8 cellular contexts compared by ENCODE assay signal in the genomic region with DNA sequence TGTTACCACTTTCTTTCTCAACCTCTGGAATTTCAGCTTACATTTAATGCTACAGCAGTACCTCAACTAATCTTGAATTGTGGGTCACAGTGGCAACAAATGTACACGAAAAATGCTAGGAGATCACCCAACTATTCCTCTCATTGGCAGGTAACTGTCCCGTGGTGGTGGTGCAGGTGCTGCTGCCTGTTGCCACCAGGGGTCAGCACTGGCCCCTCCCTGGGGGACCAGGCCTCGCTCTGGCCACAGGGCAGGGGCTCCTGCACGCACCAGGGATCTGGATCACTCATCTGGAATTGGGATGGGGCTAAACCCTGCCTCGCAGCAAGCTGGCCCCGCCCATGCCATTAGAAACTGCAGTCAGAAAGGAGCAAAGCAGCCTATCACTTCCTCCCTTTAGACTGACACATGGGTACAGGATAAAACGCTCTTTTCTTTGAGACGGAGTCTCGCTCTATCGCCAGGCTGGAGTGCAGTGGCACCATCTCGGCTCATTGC. TPM values are rescaled to one million over a fixed set of nuclear protein-coding genes. Genes with fewer than 3 reads are reported as not detected.
DNase-seq lines count a peak whose midpoint lies in the region; ATAC-seq, FAIRE-seq and TF ChIP-seq lines count a peak whose summit lies in the region.

No MANE protein-coding gene starts in this region.

- H3K27me3 ChIP-seq in A673 (replicated peaks; ENCODE audit: insufficient read depth, low read depth, low read length, poor library complexity) (no peaks in the 10 kb centered on the region), NT2/D1 (ENCODE audit: insufficient read depth, insufficient read length) (no peaks in the 10 kb centered on the region), pancreas (no peaks in the 10 kb centered on the region)

- H3K36me3 Mint-ChIP-seq in activated T-helper 1 cell treated with anti-CD3 and anti-CD28 coated beads, Interleukin-12 subunit alpha, Interleukin-12 subunit beta, Interleukin-2, Interleukin-4 antibody, amounts not matched to agents 30 ng/mL and 10 ng/mL and 1 ng/mL, durations not matched to agents 14 hours and 24 hours and 36 hours (ENCODE audit: low read depth): peaks cover 8% of the 10 kb centered on the region

- no peak overlapping the region for H3K4me3 Mint-ChIP-seq in activated T-helper 1 cell treated with anti-CD3 and anti-CD28 coated beads, Interleukin-12 subunit alpha, Interleukin-12 subunit beta, Interleukin-2, Interleukin-4 antibody, amounts not matched to agents 30 ng/mL and 10 ng/mL and 1 ng/mL, durations not matched to agents 14 hours and 24 hours and 36 hours

- H3K4me1 ChIP-seq in A673 (ENCODE audit: insufficient read depth, low read length, poor library complexity, severe bottlenecking) (no peaks in the 10 kb centered on the region), NT2/D1 (ENCODE audit: insufficient read depth, insufficient read length) (peaks cover 7% of the 10 kb centered on the region), pancreas (no peaks in the 10 kb centered on the region)

- peaks cover 25% of the 10 kb centered on the region for H3K36me3 ChIP-seq in A673 (ENCODE audit: insufficient read depth, low read length, poor library complexity, severe bottlenecking)
- H3K36me3 ChIP-seq in NT2/D1 (ENCODE audit: insufficient read depth, insufficient read length, low read length): peaks cover 56% of the 10 kb centered on the region
- peaks cover 3 to 23% (median 6%) of the 10 kb centered on the region in 3 donors for H3K36me3 ChIP-seq in pancreas

- CTCF ChIA-PET in A673 (lab: Charles Lee): interaction anchor here (0.6 kb wide), 1 partner anchor 403 kb away, joined by 4 read pairs; no protein-coding TSS in a partner anchor

- WGBS in pancreas, 2 donors: 22 to 43% methylated on average over 8 to 11 of the region's 11 CpGs

- DNase-seq in A673 (ENCODE audit: low spot score): peak; percentile 64
- DNase-seq in NT2/D1 (ENCODE audit: low read depth, low spot score): peak; percentile 48
- DNase-seq in activated T-helper 1 cell treated with anti-CD3 and anti-CD28 coated beads, Interleukin-12 subunit alpha, Interleukin-12 subunit beta, Interleukin-2, Interleukin-4 antibody, amounts not matched to agents 30 ng/mL and 10 ng/mL and 1 ng/mL, durations not matched to agents 14 hours and 24 hours and 36 hours (ENCODE audit: low spot score): peak; percentile 32
- DNase-seq in fibroblast of the aortic adventitia (ENCODE audit: low read depth): peak; percentile 79
- DNase-seq in pancreas: peak in 5 of 6 donors; percentile 57 to 88 (median 79)

- H3K9me3 Mint-ChIP-seq in activated T-helper 1 cell treated with anti-CD3 and anti-CD28 coated beads, Interleukin-12 subunit alpha, Interleukin-12 subunit beta, Interleukin-2, Interleukin-4 antibody, amounts not matched to agents 30 ng/mL and 10 ng/mL and 1 ng/mL, durations not matched to agents 14 hours and 24 hours and 36 hours: no peaks in the 10 kb centered on the region

- H3K4me3 ChIP-seq in A673 (ENCODE audit: low read depth, low read length, poor library complexity, severe bottlenecking) (no peak overlapping the region), NT2/D1 (ENCODE audit: insufficient read length, low read depth) (no peak overlapping the region), fibroblast of the aortic adventitia (ENCODE audit: low read depth, low read length) (no peak overlapping the region), pancreas (no peak overlapping the region)

- TF ChIP-seq POLR2A in GM18505 (IDR thresholded peaks at IDR 0.05; ENCODE audit: borderline replicate concordance, extremely low read depth, insufficient read depth, insufficient read length): no peak

- H3K4me1 Mint-ChIP-seq in activated T-helper 1 cell treated with anti-CD3 and anti-CD28 coated beads, Interleukin-12 subunit alpha, Interleukin-12 subunit beta, Interleukin-2, Interleukin-4 antibody, amounts not matched to agents 30 ng/mL and 10 ng/mL and 1 ng/mL, durations not matched to agents 14 hours and 24 hours and 36 hours (ENCODE audit: low read depth): peaks cover 6% of the 10 kb centered on the region

- TF ChIP-seq CTCF in A673 (conservative IDR thresholded peaks at IDR 0.05; ENCODE audit: low read depth, low read length) (peak; percentile 79), GM12873 (IDR thresholded peaks at IDR 0.05; ENCODE audit: insufficient read depth, low read depth, low read length, missing control alignments) (peak; percentile 96), fibroblast of the aortic adventitia (IDR thresholded peaks at IDR 0.05; ENCODE audit: insufficient read depth, low read length) (peak; percentile 95), pancreas (IDR thresholded peaks at IDR 0.05) (peak; percentile 73 to 87 (median 84))

- H3K9me3 ChIP-seq in A673 (ENCODE audit: low read depth, low read length, poor library complexity, severe bottlenecking) (no peaks in the 10 kb centered on the region), NT2/D1 (ENCODE audit: insufficient read depth, low read length) (no peaks in the 10 kb centered on the region), pancreas (no peaks in the 10 kb centered on the region)

- ATAC-seq in pancreas (peak; percentile 66 to 86 (median 85)), GM21737 (IDR thresholded peaks at IDR 0.05; ENCODE audit: unreplicated experiment) (no peak), GM18505 (IDR thresholded peaks at IDR 0.05; ENCODE audit: unreplicated experiment) (no peak)

- H3K27ac ChIP-seq in A673 (ENCODE audit: low read depth, low read length, poor library complexity, severe bottlenecking) (no peak overlapping the region), pancreas (no peak overlapping the region)

- no peak for FAIRE-seq in pancreas (lab: Jason Lieb, UNC)

- POLR2A ChIA-PET in A673 (lab: Charles Lee; ENCODE audit: low non-redundant PET): no interaction called here

- no peak overlapping the region for H3K9ac ChIP-seq in NT2/D1 (ENCODE audit: insufficient read length, low read depth)

- H3K27ac Mint-ChIP-seq in activated T-helper 1 cell treated with anti-CD3 and anti-CD28 coated beads, Interleukin-12 subunit alpha, Interleukin-12 subunit beta, Interleukin-2, Interleukin-4 antibody, amounts not matched to agents 30 ng/mL and 10 ng/mL and 1 ng/mL, durations not matched to agents 14 hours and 24 hours and 36 hours: peak overlapping the region; percentile 26

- no peaks in the 10 kb centered on the region for H3K27me3 Mint-ChIP-seq in activated T-helper 1 cell treated with anti-CD3 and anti-CD28 coated beads, Interleukin-12 subunit alpha, Interleukin-12 subunit beta, Interleukin-2, Interleukin-4 antibody, amounts not matched to agents 30 ng/mL and 10 ng/mL and 1 ng/mL, durations not matched to agents 14 hours and 24 hours and 36 hours (ENCODE audit: insufficient read depth)

- BruUV-seq in A673 (replicated peaks; lab: Mats Ljungman, UMichigan): no TSS peak

- intact Hi-C loops in A673 (cut with micrococcal nuclease; ENCODE audit: unreplicated experiment): no loop called here
- intact Hi-C loops in activated T-helper 1 cell treated with anti-CD3 and anti-CD28 coated beads, Interleukin-12 subunit alpha, Interleukin-12 subunit beta, Interleukin-2, Interleukin-4 antibody, amounts not matched to agents 30 ng/mL and 10 ng/mL and 1 ng/mL, durations not matched to agents 14 hours and 24 hours and 36 hours (cut with micrococcal nuclease): loop anchor here (5.0 kb wide), 1 partner anchor 41 kb away; no protein-coding TSS in a partner anchor
- intact Hi-C loops in pancreas (cut with DNase I): no loop called here

RNA-seq across cellular contexts. Expression of gene POLDIP3, which starts 6.9 kb away (rescaled TPM):
- total RNA-seq in A673 (2021) (131 and 134 TPM in 2 replicates), fibroblast of the aortic adventitia (ENCODE audit: low replicate concordance) (28.6 and 34.1 TPM in 2 replicates), pancreas (10 to 100 TPM; 23.3 to 35.2 (median 28.7) TPM)
- 77.9 and 87.2 TPM in 2 replicates for total RNA-seq in activated T-helper 1 cell treated with anti-CD3 and anti-CD28 coated beads, Interleukin-12 subunit alpha, Interleukin-12 subunit beta, Interleukin-2, Interleukin-4 antibody, amounts not matched to agents 30 ng/mL and 10 ng/mL and 1 ng/mL, durations not matched to agents 14 hours and 24 hours and 36 hours
- 10 to 100 TPM; 14.6 to 28.6 TPM for polyA plus RNA-seq in pancreas

RNA-seq across cellular contexts. Expression of gene ATP5MGL, which starts 18.8 kb away (rescaled TPM):
- total RNA-seq in A673 (2021): 1.2 and 1.9 TPM in 2 replicates
- total RNA-seq in activated T-helper 1 cell treated with anti-CD3 and anti-CD28 coated beads, Interleukin-12 subunit alpha, Interleukin-12 subunit beta, Interleukin-2, Interleukin-4 antibody, amounts not matched to agents 30 ng/mL and 10 ng/mL and 1 ng/mL, durations not matched to agents 14 hours and 24 hours and 36 hours: 0.49 TPM in 1 of 2 replicates, not detected in the other
- total RNA-seq in fibroblast of the aortic adventitia (ENCODE audit: low replicate concordance): 1.5 and 3.5 TPM in 2 replicates
- total RNA-seq in pancreas: under 1 TPM in 5 of 6 donors, not detected in 1; 0.24 to 0.60 (median 0.34) TPM
- polyA plus RNA-seq in pancreas: under 1 TPM in 1 of 2 donors, not detected in 1; 0.34 TPM

RNA-seq across cellular contexts. Expression of gene CYB5R3, which starts 27.6 kb away (rescaled TPM):
- 172 and 176 TPM in 2 replicates for total RNA-seq in A673 (2021)
- total RNA-seq in activated T-helper 1 cell treated with anti-CD3 and anti-CD28 coated beads, Interleukin-12 subunit alpha, Interleukin-12 subunit beta, Interleukin-2, Interleukin-4 antibody, amounts not matched to agents 30 ng/mL and 10 ng/mL and 1 ng/mL, durations not matched to agents 14 hours and 24 hours and 36 hours: 69.8 and 75.1 TPM in 2 replicates
- 44.4 and 113 TPM in 2 replicates for total RNA-seq in fibroblast of the aortic adventitia (ENCODE audit: low replicate concordance)
- 10 to 100 TPM; 32.6 to 76.4 (median 43.6) TPM for total RNA-seq in pancreas
- 100 to 1,000 TPM in 1 of 2 donors, 10 to 100 TPM in 1; 53.6 to 105 TPM for polyA plus RNA-seq in pancreas

Comparison
In these comparisons a context has a peak if more than half of its experiments do, and no peak if none do; other contexts are left out.
1. ATAC-seq: peak in pancreas (4 of 4); none in GM21737 (single experiment) and GM18505 (single experiment).
2. Peak in every context shown above with its lines, with median percentiles within 50 percentile points of each other: DNase-seq and CTCF ChIP-seq.